ENCODE assay signal across 9 cellular contexts in the genomic region with DNA sequence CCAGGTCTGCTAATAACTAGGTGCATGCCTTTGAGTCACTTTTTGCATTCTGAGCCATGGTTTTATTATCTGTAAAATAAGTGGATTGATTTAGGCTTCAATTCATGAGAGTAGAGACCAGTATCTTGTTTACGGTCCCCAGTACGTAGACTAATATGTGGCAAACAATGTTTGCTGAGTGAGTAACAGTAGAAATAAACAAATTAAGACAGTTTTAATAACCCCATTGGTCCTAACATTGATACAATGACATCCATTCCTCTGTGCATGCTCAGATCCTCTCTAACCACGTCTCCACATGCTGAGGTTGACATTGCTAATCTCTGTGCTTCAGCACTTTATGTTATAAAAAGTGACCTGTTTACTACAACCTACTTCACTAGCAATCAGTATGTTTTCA. TPM values are rescaled to one million over a fixed set of nuclear protein-coding genes. Genes with fewer than 3 reads are reported as not detected.
DNase-seq lines count a peak whose midpoint lies in the region; ATAC-seq and TF ChIP-seq lines count a peak whose summit lies in the region.
"Had no signal": no experiment of that assay in that cellular context is flagged by ENCODE, and none has a peak within 500 bp of the region (broad histone marks: within the 10 kb centered on the region; RNA-seq: fewer than 3 reads in every experiment).

No MANE protein-coding gene starts in this region.

- peak; percentile 5 for DNase-seq in NAMALWA (ENCODE audit: low spot score)
- no peak for DNase-seq in MCF 10A (ENCODE audit: unreplicated experiment)
- no peak for DNase-seq in nephron progenitor cell
- no peak for DNase-seq in H4 (ENCODE audit: low spot score)
- DNase-seq in kidney tubule cell (ENCODE audit: low spot score) = no peak
- DNase-seq: stimulated activated CD4-positive, alpha-beta T cell treated with anti-CD3 and anti-CD28 coated beads, Interleukin-15, amount 100 ng/mL, for 24 hours had no signal

- H3K27ac Mint-ChIP-seq in MCF 10A (ENCODE audit: low read depth, unreplicated experiment) (peak overlapping the region; percentile 93), nephron progenitor cell (no peak overlapping the region)

- H3K4me3 ChIP-seq in GM08714 (ENCODE audit: low read length) = peak overlapping the region; percentile 76; the same call in 1 of the 2 replicates

- H3K9me3 Mint-ChIP-seq in MCF 10A (ENCODE audit: unreplicated experiment) = no peaks in the 10 kb centered on the region
- H3K9me3 Mint-ChIP-seq in nephron progenitor cell = no peaks in the 10 kb centered on the region

- H3K4me3 Mint-ChIP-seq in MCF 10A (ENCODE audit: unreplicated experiment) (peak overlapping the region; percentile 93), nephron progenitor cell (peak overlapping the region; percentile 97)

- TF ChIP-seq CTCF in MCF 10A (IDR thresholded peaks at IDR 0.05; ENCODE audit: unreplicated experiment) = no peak
- no peak for TF ChIP-seq CTCF in nephron progenitor cell (IDR thresholded peaks at IDR 0.05)

- CTCF ChIA-PET in MCF 10A (lab: Yijun Ruan, JAX) = no interaction called here

- H3K4me1 Mint-ChIP-seq in MCF 10A (ENCODE audit: insufficient read depth, unreplicated experiment) = peaks cover 19% of the 10 kb centered on the region
- H3K4me1 Mint-ChIP-seq in nephron progenitor cell = peaks cover 68% of the 10 kb centered on the region

- H3K27me3 Mint-ChIP-seq in MCF 10A (ENCODE audit: insufficient read depth, unreplicated experiment) (no peaks in the 10 kb centered on the region), nephron progenitor cell (ENCODE audit: low read depth, poor library complexity) (peaks cover 7% of the 10 kb centered on the region)

- intact Hi-C loops in MCF 10A (cut with micrococcal nuclease) = loop anchor here (2.0 kb wide), 1 partner anchor 177 kb away; no protein-coding TSS in a partner anchor

- ATAC-seq in HG03432 (IDR thresholded peaks at IDR 0.05; ENCODE audit: unreplicated experiment) (no peak), GM21367 (IDR thresholded peaks at IDR 0.05; ENCODE audit: unreplicated experiment) (no peak)

- no TSS peak for BruUV-seq in MCF 10A (replicated peaks; lab: Mats Ljungman, UMichigan)

- H3K36me3 Mint-ChIP-seq in MCF 10A (ENCODE audit: insufficient read depth, unreplicated experiment) (peaks cover 4% of the 10 kb centered on the region), nephron progenitor cell (ENCODE audit: low read depth) (peaks cover 39% of the 10 kb centered on the region)

- POLR2A ChIA-PET in MCF 10A (lab: Yijun Ruan, JAX) = no interaction called here

RNA-seq across cellular contexts. Expression of gene CCDC34, which starts 1.0 kb away (rescaled TPM):
- 9.0 and 11.1 TPM in 2 replicates for total RNA-seq in MCF 10A (2022)
- 29.7 and 29.8 TPM in 2 replicates for total RNA-seq in H4 (2014; rRNA removed; shearing (Covaris generic))
